ENCODE assay signal across 10 cellular contexts in genomic region chr5:150158170-150158949, GRCh38. TPM values are rescaled to one million over a fixed set of nuclear protein-coding genes. Genes with fewer than 3 reads are reported as not detected.
DNase-seq lines count a peak whose midpoint lies in the region; ATAC-seq and TF ChIP-seq lines count a peak whose summit lies in the region.
"Had no signal": no experiment of that assay in that cellular context is flagged by ENCODE, and none has a peak within 500 bp of the region (broad histone marks: within the 10 kb centered on the region; RNA-seq: fewer than 3 reads in every experiment).

No MANE protein-coding gene starts in this region.

- H4K20me1 ChIP-seq in GM23248 (ENCODE audit: insufficient read depth) = no peaks in the 10 kb centered on the region

- H3K4me1 ChIP-seq in GM23248 (ENCODE audit: insufficient read depth) (peaks cover 50% of the 10 kb centered on the region), stomach (peaks cover 12 to 36% (median 21%) of the 10 kb centered on the region in 4 donors)

- peaks cover 21% of the 10 kb centered on the region for H3K79me2 ChIP-seq in GM23248 (ENCODE audit: insufficient read depth)

- peak overlapping the region; percentile 72; the same call in 1 of the 2 replicates for H3K9ac ChIP-seq in GM23248

- DNase-seq in GM23248 (peak; percentile 79), brain microvascular endothelial cell (no peak), stomach (no peak), ureter (ENCODE audit: low spot score) (no peak)
- DNase-seq in activated CD8-positive, alpha-beta memory T cell treated with anti-CD3 and anti-CD28 coated beads for 24 hours = no peak
- DNase-seq: KBM-7 had no signal

- WGBS in GM23248 (ENCODE audit: low coverage in 1 of 2, low lambda C conversion rate in 2 of 2, missing lambda C conversion rate in 2 of 2), 2 experiments = 5 to 6% methylated on average over 12 of the region's 12 CpGs
- 45 to 61% (median 60%) methylated on average over 12 of the region's 12 CpGs for WGBS in stomach, 5 donors

- H3K27me3 ChIP-seq in GM23248 (replicated peaks; ENCODE audit: insufficient read depth) (no peaks in the 10 kb centered on the region), brain microvascular endothelial cell (replicated peaks) (no peaks in the 10 kb centered on the region), layer of hippocampus (ENCODE audit: control insufficient read depth, insufficient read depth, low read length) (no peaks in the 10 kb centered on the region), stomach (peaks cover 0 to 15% (median 8%) of the 10 kb centered on the region in 3 donors)

- H3K27ac ChIP-seq in GM23248 (peak overlapping the region; percentile 92), brain microvascular endothelial cell (peak overlapping the region; percentile 80), layer of hippocampus (ENCODE audit: low read depth, low read length) (peak overlapping the region; percentile 46), stomach (peak overlapping the region; percentile 10 to 84 (median 81))

- H3K9me3 ChIP-seq in GM23248 (ENCODE audit: low read depth) = no peaks in the 10 kb centered on the region
- no peaks in the 10 kb centered on the region for H3K9me3 ChIP-seq in stomach
- H3K9me3 ChIP-seq: HAP-1 had no signal

- no peak for TF ChIP-seq EP300 in stomach (IDR thresholded peaks at IDR 0.05)

- H3K4me3 ChIP-seq in GM23248 (0 out of 2 replicates have a peak overlapping the region, but pooled peaks have one; percentile 9), brain microvascular endothelial cell (ENCODE audit: low read depth, low read length) (no peak overlapping the region), stomach (no peak overlapping the region)
- H3K4me3 ChIP-seq: HAP-1 had no signal

- H3F3A ChIP-seq in GM23248 (ENCODE audit: insufficient read depth) = peaks cover 66% of the 10 kb centered on the region

- no peak for ATAC-seq in GM21390 (IDR thresholded peaks at IDR 0.05; ENCODE audit: unreplicated experiment)
- no peak for ATAC-seq in HG02938 (IDR thresholded peaks at IDR 0.05; ENCODE audit: unreplicated experiment)

- no peak for TF ChIP-seq CTCF in brain microvascular endothelial cell (IDR thresholded peaks at IDR 0.05; ENCODE audit: low read depth, low read length, missing control alignments)
- no peak for TF ChIP-seq CTCF in stomach (IDR thresholded peaks at IDR 0.05)

- H3K36me3 ChIP-seq in GM23248 (ENCODE audit: low read depth) (no peaks in the 10 kb centered on the region), brain microvascular endothelial cell (replicated peaks) (peaks cover 4% of the 10 kb centered on the region), stomach (no peaks in the 10 kb centered on the region)
- H3K36me3 ChIP-seq: HAP-1 had no signal

- H3K4me2 ChIP-seq in GM23248 (ENCODE audit: unreplicated experiment) = peak overlapping the region; percentile 59

- no peak for TF ChIP-seq POLR2A in stomach (IDR thresholded peaks at IDR 0.05)

- H2AFZ ChIP-seq in GM23248 = peak overlapping the region; percentile 44

- H3K9me2 ChIP-seq in GM23248 (ENCODE audit: insufficient read depth) = no peaks in the 10 kb centered on the region

- intact Hi-C loops in stomach (cut with DNase I; ENCODE audit: low total_unique reads) = no loop called here

- in situ Hi-C loops in GM23248 (cut with MboI) (no loop called here), brain microvascular endothelial cell (cut with HindIII; ENCODE audit: low pct_ligation_motif_present, low sequenced_read_pairs) (no loop called here)

RNA-seq across cellular contexts. Expression of gene PDGFRB, which starts 2.7 kb away (rescaled TPM):
- 189 and 205 TPM in 2 replicates for total RNA-seq in GM23248 (2014; rRNA removed; shearing (Covaris generic))
- 155 and 163 TPM in 2 replicates for polyA plus RNA-seq in GM23248 (2016; fragmentation: Nextera tagmentation; extraction: Ambion mirVana)
- total RNA-seq in stomach = 10 to 100 TPM; 16.5 to 71.2 (median 53.1) TPM
- 1 to 10 TPM; 4.7 to 9.1 (median 6.9) TPM for polyA plus RNA-seq in stomach
- 108 TPM for total RNA-seq in ureter

RNA-seq across cellular contexts. Expression of gene CDX1, which starts 8.2 kb away (rescaled TPM):
- not detected in 2 replicates for total RNA-seq in GM23248 (2014; rRNA removed; shearing (Covaris generic))
- polyA plus RNA-seq in GM23248 (2016; fragmentation: Nextera tagmentation; extraction: Ambion mirVana) (0.19 TPM in 1 of 2 replicates, not detected in the other), stomach (under 1 TPM in 1 of 3 donors, not detected in 2; 0.31 TPM)
- total RNA-seq in stomach (100 to 1,000 TPM in 1 of 5 donors, 1 to 10 TPM in 1, not detected in 3; 2.0 to 472 TPM), ureter (not detected)

RNA-seq across cellular contexts. Expression of gene SLC6A7, which starts 31.5 kb away (rescaled TPM):
- not detected in 2 replicates for total RNA-seq in GM23248 (2014; rRNA removed; shearing (Covaris generic))
- polyA plus RNA-seq in GM23248 (2016; fragmentation: Nextera tagmentation; extraction: Ambion mirVana) (not detected in 2 replicates), stomach (not detected)
- total RNA-seq in stomach (10 to 100 TPM in 1 of 5 donors, not detected in 4; 29.3 TPM), ureter (0.10 TPM)
